ENCODE assay signal across 8 cellular contexts in genomic region chr1:15249032-15249601, GRCh38. TPM values are rescaled to one million over a fixed set of nuclear protein-coding genes. Genes with fewer than 3 reads are reported as not detected.
DNase-seq lines count a peak whose midpoint lies in the region; ATAC-seq and TF ChIP-seq lines count a peak whose summit lies in the region.

No MANE protein-coding gene starts in this region.

- H3K4me3 ChIP-seq in DND-41 (ENCODE audit: low read depth in 1 of 2, low read length in 2 of 2) (no peak overlapping the region), MM.1S (ENCODE audit: low read length) (peak overlapping the region; percentile 20; the same call in 1 of the 2 replicates)

- no peak overlapping the region; the same call in 1 of the 2 replicates for H3K4me2 ChIP-seq in DND-41 (ENCODE audit: insufficient read depth, low read length)
- H3K4me2 ChIP-seq in MM.1S (ENCODE audit: low read depth, low read length) = peak overlapping the region; percentile 86

- H4K20me1 ChIP-seq in DND-41 (ENCODE audit: insufficient read depth, low read length) = peaks cover 10% of the 10 kb centered on the region
- H4K20me1 ChIP-seq in MM.1S (ENCODE audit: insufficient read depth, low read length) = no peaks in the 10 kb centered on the region

- H3K4me1 ChIP-seq in DND-41 (ENCODE audit: insufficient read depth, low read length) (peaks cover 18% of the 10 kb centered on the region), MM.1S (ENCODE audit: low read length) (peaks cover 36% of the 10 kb centered on the region)

- H3K9me2 ChIP-seq in MM.1S (replicated peaks; ENCODE audit: insufficient read depth, low read length) = no peaks in the 10 kb centered on the region

- peak overlapping the region; percentile 63 to 74 for H3K4me3 Mint-ChIP-seq in activated T-cell treated with anti-CD3 and anti-CD28 coated beads, Interleukin-2, amount 50 U/mL, for 72 hours

- H3K27me3 Mint-ChIP-seq in activated T-cell treated with anti-CD3 and anti-CD28 coated beads, Interleukin-2, amount 50 U/mL, for 72 hours (ENCODE audit: low read depth) = peaks cover 68% of the 10 kb centered on the region

- H3K27ac ChIP-seq in DND-41 (ENCODE audit: low read length) (no peak overlapping the region), MM.1S (ENCODE audit: low read length) (peak overlapping the region; percentile 78)

- H3K4me1 Mint-ChIP-seq in activated T-cell treated with anti-CD3 and anti-CD28 coated beads, Interleukin-2, amount 50 U/mL, for 72 hours (ENCODE audit: low read depth) = peaks cover 73% of the 10 kb centered on the region

- H2AFZ ChIP-seq in DND-41 (ENCODE audit: low read depth, low read length) = no peak overlapping the region
- H2AFZ ChIP-seq in MM.1S (ENCODE audit: low read length) = peak overlapping the region; percentile 30; the same call in 1 of the 2 replicates

- peaks cover 28% of the 10 kb centered on the region for H3F3A ChIP-seq in MM.1S (ENCODE audit: insufficient read depth, low read length)

- H3K79me2 ChIP-seq in DND-41 (ENCODE audit: insufficient read depth, low read length) = no peaks in the 10 kb centered on the region
- H3K79me2 ChIP-seq in MM.1S (ENCODE audit: low read length) = no peaks in the 10 kb centered on the region

- H3K36me3 Mint-ChIP-seq in activated T-cell treated with anti-CD3 and anti-CD28 coated beads, Interleukin-2, amount 50 U/mL, for 72 hours (ENCODE audit: insufficient read depth in 2 of 2) = peaks cover 4 to 16% of the 10 kb centered on the region in 2 donors

- peak; percentile 99 for ATAC-seq in DND-41 (ENCODE audit: insufficient read depth, low read depth)
- peak; percentile 94 to 97 for ATAC-seq in activated T-cell treated with anti-CD3 and anti-CD28 coated beads, Interleukin-2, amount 50 U/mL, for 72 hours (replicated peaks in 1 of 2)

- H3K27ac Mint-ChIP-seq in activated T-cell treated with anti-CD3 and anti-CD28 coated beads, Interleukin-2, amount 50 U/mL, for 72 hours = peak overlapping the region; percentile 82

- H3K9me3 ChIP-seq in DND-41 (ENCODE audit: insufficient read depth, low read length, severe bottlenecking) = no peaks in the 10 kb centered on the region
- no peaks in the 10 kb centered on the region for H3K9me3 ChIP-seq in MM.1S (replicated peaks; ENCODE audit: insufficient read depth, low read length)

- H3K9ac ChIP-seq in DND-41 (ENCODE audit: low read depth, low read length) (no peak overlapping the region), MM.1S (ENCODE audit: low read length) (peak overlapping the region; percentile 49)

- peaks cover 11% of the 10 kb centered on the region for H3K27me3 ChIP-seq in DND-41 (ENCODE audit: insufficient read depth, low read length, poor library complexity)
- H3K27me3 ChIP-seq in MM.1S (replicated peaks; ENCODE audit: insufficient read depth, low read length) = peaks cover 43% of the 10 kb centered on the region

- H3K9me3 Mint-ChIP-seq in activated T-cell treated with anti-CD3 and anti-CD28 coated beads, Interleukin-2, amount 50 U/mL, for 72 hours = peaks cover 2 to 9% of the 10 kb centered on the region in 2 donors

- no peak for TF ChIP-seq CTCF in DND-41 (IDR thresholded peaks at IDR 0.05; ENCODE audit: borderline replicate concordance, extremely low read depth, low read length, poor library complexity, severe bottlenecking)
- no peak for TF ChIP-seq CTCF in MM.1S (IDR thresholded peaks at IDR 0.05; ENCODE audit: low read length)

- H3K36me3 ChIP-seq in DND-41 (ENCODE audit: insufficient read depth, low read length) (no peaks in the 10 kb centered on the region), MM.1S (replicated peaks; ENCODE audit: insufficient read depth, low read length) (no peaks in the 10 kb centered on the region)

- peak; percentile 75 for DNase-seq in DND-41
- peak; percentile 93 for DNase-seq in MM.1S
- peak; percentile 76 to 86 for DNase-seq in activated T-cell treated with anti-CD3 and anti-CD28 coated beads, Interleukin-2, amount 50 U/mL, for 72 hours
- peak; percentile 42 to 60 (median 49) for DNase-seq in stimulated activated CD4-positive, alpha-beta T cell treated with anti-CD3 and anti-CD28 coated beads, Interleukin-12 subunit alpha, Interleukin-12 subunit beta, amount 100 ng/mL, for 48 hours (ENCODE audit: low read depth in 2 of 3, low spot score in 1 of 3)
- no peak for DNase-seq in A172 (ENCODE audit: low spot score)
- DNase-seq in DMS53 treated with DMSO at 0.1 percent for 48 hours (lab: John Stamatoyannopoulos, UW; ENCODE audit: unreplicated experiment) = no peak
- DNase-seq in NCI-H1436 (lab: John Stamatoyannopoulos, UW) = no peak
- DNase-seq in putamen (ENCODE audit: low spot score) = no peak

RNA-seq across cellular contexts. Expression of gene FHAD1, which starts 2.1 kb away (rescaled TPM):
- under 1 TPM in 1 of 2 donors, not detected in 1; 0.49 TPM for total RNA-seq in activated T-cell treated with anti-CD3 and anti-CD28 coated beads, Interleukin-2, amount 50 U/mL, for 72 hours
- total RNA-seq in A172 (2014; rRNA removed; shearing (Covaris generic)) = 4.6 and 6.0 TPM in 2 replicates

Comparison
In these comparisons a context has a peak if more than half of its experiments do, and no peak if none do; other contexts are left out.
1. DNase-seq: peak in DND-41 (single experiment), MM.1S (single experiment), activated T-cell treated with anti-CD3 and anti-CD28 coated beads, Interleukin-2, amount 50 U/mL, for 72 hours (2 of 2) and stimulated activated CD4-positive, alpha-beta T cell treated with anti-CD3 and anti-CD28 coated beads, Interleukin-12 subunit alpha, Interleukin-12 subunit beta, amount 100 ng/mL, for 48 hours (3 of 3); none in A172 (single experiment), DMS53 treated with DMSO at 0.1 percent for 48 hours (single experiment), NCI-H1436 (single experiment) and putamen (single experiment).